ENCODE assay signal across 1 cellular context in genomic region chr22:20964090-20964798, GRCh38.
TF ChIP-seq lines count a peak whose summit lies in the region.

No MANE protein-coding gene starts in this region.

TF ChIP-seq in K562, 482 proteins besides CTCF, POLR2A, EP300 and RAD21 (continued from another document):
- TF ChIP-seq NR4A1 (CRISPR knock-in tag; IDR thresholded peaks at IDR 0.05): peak; percentile 72; the same call in 1 of the 2 replicates
- TF ChIP-seq NR4A1 (tag; IDR thresholded peaks at IDR 0.05): no peak
- TF ChIP-seq ZBTB5 (IDR thresholded peaks at IDR 0.05): no peak
- no peak for TF ChIP-seq ZNF785 (CRISPR knock-in tag; IDR thresholded peaks at IDR 0.05)
- 0 out of 2 replicates have a peak, but pooled peaks have one; percentile 33 for TF ChIP-seq ZNF583 (CRISPR knock-in tag; IDR thresholded peaks at IDR 0.05)
- 0 out of 2 replicates have a peak, but pooled peaks have one; percentile 9 for TF ChIP-seq TFE3 (CRISPR knock-in tag; IDR thresholded peaks at IDR 0.05)
- no peak for TF ChIP-seq ZNF592 (IDR thresholded peaks at IDR 0.05)
- peak; percentile 49; the same call in 1 of the 2 replicates for TF ChIP-seq PTBP1 (IDR thresholded peaks at IDR 0.05; ENCODE audit: low read depth, low read length)
- TF ChIP-seq EZH2 (IDR thresholded peaks at IDR 0.05; ENCODE audit: borderline replicate concordance, low read depth, low read length): peak; percentile 92; the same call in 1 of the 2 replicates
- TF ChIP-seq ZNF41 (CRISPR knock-in tag; conservative IDR thresholded peaks at IDR 0.05): 0 out of 2 replicates have a peak, but pooled peaks have one; percentile 10
- TF ChIP-seq CHD4 (IDR thresholded peaks at IDR 0.05; ENCODE audit: insufficient read depth, insufficient replicate concordance, low read depth, low read length, poor library complexity, severe bottlenecking): peak; percentile 96
- TF ChIP-seq SMARCA5 (IDR thresholded peaks at IDR 0.05): peak; percentile 96
- TF ChIP-seq ZFP36 (IDR thresholded peaks at IDR 0.05; ENCODE audit: low read depth, low read length, partially characterized antibody): peak; percentile 100
- peak in 1 of 2 experiments; percentile 89; a peak in 3 of 4 replicates for TF ChIP-seq KDM1A (IDR thresholded peaks at IDR 0.05)
- no peak; the same call in 1 of the 2 replicates for TF ChIP-seq JUN (IDR thresholded peaks at IDR 0.05; ENCODE audit: borderline replicate concordance, low read depth, low read length)
- TF ChIP-seq JUN (CRISPR knock-in tag; IDR thresholded peaks at IDR 0.05; ENCODE audit: borderline replicate concordance): no peak
- TF ChIP-seq PHB (CRISPR knock-in tag; IDR thresholded peaks at IDR 0.05): peak; percentile 18; the same call in 1 of the 2 replicates
- TF ChIP-seq RBBP5 (IDR thresholded peaks at IDR 0.05; ENCODE audit: borderline replicate concordance, insufficient read depth, low read length, poor library complexity, severe bottlenecking): peak; percentile 19
- TF ChIP-seq ZC3H11A (IDR thresholded peaks at IDR 0.05; ENCODE audit: low read depth, low read length): 0 out of 2 replicates have a peak, but pooled peaks have one; percentile 54
- no peak for TF ChIP-seq ZNF197 (CRISPR knock-in tag; IDR thresholded peaks at IDR 0.05; ENCODE audit: low read depth)
- peak in 1 of 2 experiments; percentile 89; a peak in 2 of 4 replicates for TF ChIP-seq RCOR1 (IDR thresholded peaks at IDR 0.05; ENCODE audit: borderline replicate concordance in 1 of 2, low read depth in 2 of 2, low read length in 2 of 2)
- no peak for TF ChIP-seq PURB (CRISPR knock-in tag; IDR thresholded peaks at IDR 0.05; ENCODE audit: low read depth)
- TF ChIP-seq ZNF140 (CRISPR knock-in tag; IDR thresholded peaks at IDR 0.05): 0 out of 2 replicates have a peak, but pooled peaks have one; percentile 40
- TF ChIP-seq ZKSCAN1 (IDR thresholded peaks at IDR 0.05; ENCODE audit: low read depth, low read length): 0 out of 2 replicates have a peak, but pooled peaks have one; percentile 11
